Comparison of ENCODE assay signal across 8 cellular contexts in genomic region chr19:23914402-23915286, GRCh38. TPM values are rescaled to one million over a fixed set of nuclear protein-coding genes. Genes with fewer than 3 reads are reported as not detected.
DNase-seq lines count a peak whose midpoint lies in the region; ATAC-seq, FAIRE-seq and TF ChIP-seq lines count a peak whose summit lies in the region.

ZNF726 (plus strand) TSS chr19:23914886; CDS start chr19:23914995, 109 bp downstream.

- peaks cover 4% of the 10 kb centered on the region for H3K4me1 ChIP-seq in keratinocyte (ENCODE audit: control insufficient read depth, extremely low read depth, insufficient read depth, low read length)

- peak; percentile 27 for TF ChIP-seq POLR2A in GM15510 (IDR thresholded peaks at IDR 0.05; ENCODE audit: borderline replicate concordance, extremely low read depth, insufficient read length)

- H3K36me3 ChIP-seq in keratinocyte (ENCODE audit: control insufficient read depth in 2 of 2, extremely low read depth in 1 of 2, insufficient read depth in 2 of 2, low read length in 2 of 2): no peaks in the 10 kb centered on the region

- no peaks in the 10 kb centered on the region for H4K20me1 ChIP-seq in keratinocyte (ENCODE audit: control insufficient read depth, extremely low read depth, insufficient read depth, low read length)

- H3K9me1 ChIP-seq in keratinocyte (ENCODE audit: control insufficient read depth, extremely low read depth, insufficient read depth, low read length): no peaks in the 10 kb centered on the region

- H3K4me3 ChIP-seq in keratinocyte (ENCODE audit: control insufficient read depth in 2 of 3, extremely low read depth in 1 of 3, insufficient read depth in 2 of 3, low read depth in 1 of 3, low read length in 3 of 3): peak within 1 kb of the TSS; percentile 64 to 76 (median 65)

- peak within 1 kb of the TSS; percentile 68 for H3K27ac ChIP-seq in keratinocyte (ENCODE audit: control insufficient read depth, insufficient read depth, low read length)

- dilution Hi-C loops in keratinocyte (cut with MboI; ENCODE audit: extremely low pct_ligation_motif_present, low sequenced_read_pairs): no loop called here

- peak; percentile 23 for FAIRE-seq in keratinocyte (lab: Jason Lieb, UNC)

- no peaks in the 10 kb centered on the region for H3K79me2 ChIP-seq in keratinocyte (ENCODE audit: control insufficient read depth, insufficient read depth, low read length)

- DNase-seq in NCI-H2029 (lab: John Stamatoyannopoulos, UW) (peak; percentile 95), keratinocyte (ENCODE audit: low read depth, low spot score) (peak; percentile 38), NCI-H2107 treated with DMSO at 0.1 percent for 48 hours (lab: John Stamatoyannopoulos, UW; ENCODE audit: unreplicated experiment) (no peak)
- DNase-seq in activated CD4-positive, CD25-positive, alpha-beta regulatory T cell treated with anti-CD3 and anti-CD28 coated beads, Interleukin-2, amount 50 U/mL, for 16 hours (ENCODE audit: low read depth, low spot score): peak; percentile 73
- DNase-seq in central memory CD4-positive, alpha-beta T cell: peak; percentile 86
- peak; percentile 50 to 53 for DNase-seq in stimulated activated CD4-positive, alpha-beta T cell treated with anti-CD3 and anti-CD28 coated beads, Interleukin-1b, Interleukin-23, amount 100 ng/mL, for 1 hour (ENCODE audit: low read depth in 2 of 2)

- H3K9me3 ChIP-seq in keratinocyte (ENCODE audit: control insufficient read depth, low read depth, low read length): no peaks in the 10 kb centered on the region

- no peak for TF ChIP-seq CTCF in keratinocyte (optimal IDR thresholded peaks at IDR 0.05 in 1 of 3, IDR thresholded peaks at IDR 0.05 in 1 of 3, conservative IDR thresholded peaks at IDR 0.05 in 1 of 3; ENCODE audit: extremely low read depth in 1 of 3, insufficient read depth in 2 of 3, low read length in 3 of 3)

- no peaks in the 10 kb centered on the region for H3K27me3 ChIP-seq in keratinocyte (ENCODE audit: control insufficient read depth, extremely low read depth, insufficient read depth, low read length)

- peak within 1 kb of the TSS; percentile 97 for H2AFZ ChIP-seq in keratinocyte (ENCODE audit: control insufficient read depth, low read length)

- peak within 1 kb of the TSS; percentile 74 for H3K4me2 ChIP-seq in keratinocyte (ENCODE audit: control insufficient read depth, extremely low read depth, insufficient read depth, low read depth, low read length)

- ATAC-seq in HG02763 (IDR thresholded peaks at IDR 0.05; ENCODE audit: unreplicated experiment): peak; percentile 95

- peak within 1 kb of the TSS; percentile 79 for H3K9ac ChIP-seq in keratinocyte (ENCODE audit: control insufficient read depth, extremely low read depth, insufficient read depth, low read length)

RNA-seq across cellular contexts. Expression of gene ZNF726, which starts in this region (rescaled TPM):
- 0.82 to 1.6 TPM (median 1.3 TPM) in 3 replicates for polyA plus RNA-seq in keratinocyte
- 2.0 TPM for polyA plus RNA-seq in keratinocyte (2011; ENCODE audit: low read depth)
- 0.30 and 0.47 TPM in 2 replicates for polyA plus RNA-seq in keratinocyte (2011; cell fraction: cytosol; rRNA removed)
- 1.9 and 2.4 TPM in 2 replicates for polyA plus RNA-seq in keratinocyte (2011; cell fraction: nucleus; rRNA removed)
- polyA plus RNA-seq in keratinocyte (2012; ENCODE audit: low replicate concordance): 0.55 and 1.7 TPM in 2 replicates
- 1.2 to 1.9 TPM in 2 of 3 replicates, not detected in the other for polyA minus RNA-seq in keratinocyte
- not detected for polyA minus RNA-seq in keratinocyte (2011; cell fraction: cytosol; rRNA and poly(A)+ RNA removed)
- polyA minus RNA-seq in keratinocyte (2011; cell fraction: nucleus; rRNA and poly(A)+ RNA removed): 0.74 and 2.0 TPM in 2 replicates
